Comparison of ENCODE assay signal across 8 cellular contexts in genomic region chr18:35290070-35290735, GRCh38. TPM values are rescaled to one million over a fixed set of nuclear protein-coding genes. Genes with fewer than 3 reads are reported as not detected.
A peak's percentile ranks its signal among the peaks of the same experiment; 100 is the strongest.
DNase-seq lines count a peak whose midpoint lies in the region; ATAC-seq, FAIRE-seq and TF ChIP-seq lines count a peak whose summit lies in the region.

ZSCAN30 (minus strand) TSS chr18:35290229; CDS start chr18:35264352, 25,877 bp downstream.

- H3K4me3 ChIP-seq in WI38 (ENCODE audit: low read depth, low read length) (peak within 1 kb of the TSS; percentile 95), bronchial epithelial cell (ENCODE audit: low read depth, low read length) (peak within 1 kb of the TSS; percentile 67)

- DNase-seq in ACHN (peak; percentile 91), NCI-H2227 (lab: John Stamatoyannopoulos, UW; ENCODE audit: unreplicated experiment) (peak; percentile 97), bronchial epithelial cell (ENCODE audit: low read depth) (peak; percentile 83), iPS-NIHi7 (ENCODE audit: extremely low spot score) (peak; percentile 99), smooth muscle cell of the brain vasculature (ENCODE audit: low read depth, low spot score) (peak; percentile 83)

- no peak for TF ChIP-seq CTCF in WI38 (IDR thresholded peaks at IDR 0.05; ENCODE audit: low read depth, low read length)
- TF ChIP-seq CTCF in bronchial epithelial cell (IDR thresholded peaks at IDR 0.05; ENCODE audit: insufficient read depth, low read length, severe bottlenecking), result no peak

- ATAC-seq in GM18873 (IDR thresholded peaks at IDR 0.05; ENCODE audit: low FRiP score, unreplicated experiment) (peak; percentile 92), HG03139 (IDR thresholded peaks at IDR 0.05; ENCODE audit: unreplicated experiment) (peak; percentile 87)

- in situ Hi-C loops in ACHN (cut with HindIII; ENCODE audit: low pct_ligation_motif_present, low pct_unique_long_range_greater_than_20kb, low sequenced_read_pairs), result no loop called here

- no peaks in the 10 kb centered on the region for H3K27me3 ChIP-seq in bronchial epithelial cell (ENCODE audit: control insufficient read depth, insufficient read depth, low read length)

- H3K36me3 ChIP-seq in bronchial epithelial cell (ENCODE audit: control insufficient read depth, insufficient read depth, low read length), result peaks cover 2% of the 10 kb centered on the region

- FAIRE-seq in bronchial epithelial cell (lab: Jason Lieb, UNC), result peak; percentile 96

RNA-seq across cellular contexts. Expression of gene ZSCAN30, which starts in this region (rescaled TPM):
- total RNA-seq in bronchial epithelial cell, result 10.0 and 16.5 TPM in 2 replicates

Comparison
In these comparisons a context has a peak if more than half of its experiments do, and no peak if none do; other contexts are left out.
1. Peak in every context shown above with its lines: DNase-seq, ATAC-seq and H3K4me3 ChIP-seq.